19 cellular contexts compared by ENCODE assay signal in genomic region chr1:117555806-117556205, GRCh38.
"Had no signal": no experiment of that assay in that cellular context is flagged by ENCODE, and none has a peak within 500 bp of the region (broad histone marks: within the 10 kb centered on the region; RNA-seq: fewer than 3 reads in every experiment).

No MANE protein-coding gene starts in this region.

- H3K4me3 Mint-ChIP-seq: activated CD4-positive, alpha-beta memory T cell treated with anti-CD3 and anti-CD28 coated beads, Interleukin-2, amount 10 ng/mL, durations not matched to agents 7 days and 5 days; activated naive CD8-positive, alpha-beta T cell treated with anti-CD3 and anti-CD28 coated beads, Interleukin-2, amount 10 ng/mL, durations not matched to agents 7 days and 5 days; T-helper 1 cell treated with Interleukin-12 subunit alpha and Interleukin-12 subunit beta and Interleukin-4 antibody, amounts not matched to agents 30 μg/mL and 1 μg/mL, for 36 hours had no signal

- H3K27ac ChIP-seq: adrenal gland, breast epithelium, SJSA1 had no signal

- H3K4me3 ChIP-seq: adrenal gland, breast epithelium, K562, SJSA1 had no signal

- H3K9me3 ChIP-seq: adrenal gland, breast epithelium, SJSA1 had no signal

- H3K27ac Mint-ChIP-seq: activated CD4-positive, alpha-beta memory T cell treated with anti-CD3 and anti-CD28 coated beads, Interleukin-2, amount 10 ng/mL, durations not matched to agents 7 days and 5 days; activated naive CD8-positive, alpha-beta T cell treated with anti-CD3 and anti-CD28 coated beads, Interleukin-2, amount 10 ng/mL, durations not matched to agents 7 days and 5 days; T-helper 1 cell treated with Interleukin-12 subunit alpha and Interleukin-12 subunit beta and Interleukin-4 antibody, amounts not matched to agents 30 μg/mL and 1 μg/mL, for 36 hours had no signal

- H3K27me3 ChIP-seq: adrenal gland, breast epithelium, SJSA1 had no signal

- DNase-seq: activated CD4-positive, alpha-beta memory T cell treated with anti-CD3 and anti-CD28 coated beads, Interleukin-2, amount 10 ng/mL, durations not matched to agents 7 days and 5 days; activated CD4-positive, alpha-beta T cell treated with anti-CD3 and anti-CD28 coated beads for 48 hours; activated naive CD4-positive, alpha-beta T cell treated with anti-CD3 and anti-CD28 coated beads, Interleukin-2, amount 50 U/mL, for 16 hours; activated naive CD8-positive, alpha-beta T cell treated with anti-CD3 and anti-CD28 coated beads, Interleukin-2, amount 10 ng/mL, durations not matched to agents 7 days and 5 days; activated T-cell treated with anti-CD3 and anti-CD28 coated beads for 4 hours; adrenal gland; aorta; NCI-H1048; NCI-H146; NCI-H187 treated with DMSO at 0.1 percent for 48 hours; NCI-H2081 treated with DMSO at 0.1 percent for 48 hours; NCI-H226; NCI-H510A treated with DMSO at 0.1 percent for 48 hours; PC-3; SHP77 had no signal

- H3K4me1 ChIP-seq: adrenal gland, breast epithelium, SJSA1 had no signal

- H3K4me1 Mint-ChIP-seq: activated naive CD8-positive, alpha-beta T cell treated with anti-CD3 and anti-CD28 coated beads, Interleukin-2, amount 10 ng/mL, durations not matched to agents 7 days and 5 days had no signal

- H3K36me3 ChIP-seq: adrenal gland, breast epithelium, SJSA1 had no signal
